14 cellular contexts compared by ENCODE assay signal in the genomic region with DNA sequence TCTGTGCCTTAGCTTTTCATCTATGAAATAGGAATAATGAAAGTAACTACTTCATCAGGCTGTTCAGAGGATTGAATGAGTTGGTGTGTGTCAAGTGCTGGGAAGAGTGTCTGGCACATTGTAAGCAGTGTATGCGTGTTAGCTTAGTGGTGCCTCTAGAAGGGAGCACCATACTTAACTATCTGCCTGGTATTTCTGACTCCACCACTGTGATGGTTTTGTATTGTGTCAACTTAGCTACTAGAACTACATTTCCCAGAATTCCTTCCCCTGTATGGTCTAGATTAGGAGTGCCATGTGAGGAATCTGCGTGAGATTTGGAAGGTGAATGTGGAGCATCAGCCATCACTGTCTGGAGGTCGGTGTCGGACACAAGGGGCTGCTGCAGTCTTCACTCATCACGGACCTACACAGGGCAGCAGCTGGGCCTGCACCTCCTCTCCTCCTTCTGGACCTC.
DNase-seq lines count a peak whose midpoint lies in the region; ATAC-seq and TF ChIP-seq lines count a peak whose summit lies in the region.
"Had no signal": no experiment of that assay in that cellular context is flagged by ENCODE, and none has a peak within 500 bp of the region (broad histone marks: within the 10 kb centered on the region; RNA-seq: fewer than 3 reads in every experiment).

No MANE protein-coding gene starts in this region.

- H3K27me3 ChIP-seq in mammary epithelial cell (ENCODE audit: insufficient read depth, low read length), result no peaks in the 10 kb centered on the region
- H3K27me3 ChIP-seq in lower lobe of right lung (ENCODE audit: low read depth), result no peaks in the 10 kb centered on the region
- H3K27me3 ChIP-seq in testis, result no peaks in the 10 kb centered on the region
- no peaks in the 10 kb centered on the region for H3K27me3 ChIP-seq in HAP-1 (ENCODE audit: low read depth)

- in situ Hi-C loops in mammary epithelial cell (cut with MboI; ENCODE audit: low sequenced_read_pairs in 2 of 2), result loop anchor here in 1 of 2 donors (25.0 kb wide), 1 partner anchor 422 kb away; no protein-coding TSS in a partner anchor
- in situ Hi-C loops in HAP-1 (cut with MboI; ENCODE audit: low sequenced_read_pairs), result loop anchor here (10.0 kb wide), 1 partner anchor 186 kb away; no protein-coding TSS in a partner anchor

- H3K9me3 ChIP-seq in mammary epithelial cell (replicated peaks; ENCODE audit: insufficient read depth, low read length) (no peaks in the 10 kb centered on the region), lower lobe of right lung (no peaks in the 10 kb centered on the region), testis (no peaks in the 10 kb centered on the region), HAP-1 (no peaks in the 10 kb centered on the region)

- CTCF ChIA-PET in mammary epithelial cell (lab: Charles Lee; ENCODE audit: low non-redundant PET), result no interaction called here

- peak overlapping the region; percentile 77 for H3K27ac ChIP-seq in mammary epithelial cell (ENCODE audit: insufficient read depth, low read depth, low read length)
- peak overlapping the region; percentile 67 for H3K27ac ChIP-seq in lower lobe of right lung
- peak overlapping the region; percentile 0 to 73 for H3K27ac ChIP-seq in testis

- H3K36me3 ChIP-seq in mammary epithelial cell (ENCODE audit: insufficient read depth, low read length), result no peaks in the 10 kb centered on the region
- H3K36me3 ChIP-seq in lower lobe of right lung, result no peaks in the 10 kb centered on the region
- H3K36me3 ChIP-seq in testis (ENCODE audit: low read depth, missing control alignments), result no peaks in the 10 kb centered on the region
- H3K36me3 ChIP-seq in HAP-1 (replicated peaks), result no peaks in the 10 kb centered on the region

- H3K4me2 ChIP-seq in mammary epithelial cell (ENCODE audit: insufficient read depth, low read depth, low read length), result no peak overlapping the region

- no peak overlapping the region for H2AFZ ChIP-seq in mammary epithelial cell (ENCODE audit: low read depth, low read length)

- intact Hi-C loops in mammary epithelial cell (cut with micrococcal nuclease), result no loop called here
- intact Hi-C loops in lower lobe of right lung (cut with DNase I), result no loop called here
- intact Hi-C loops in testis (cut with DNase I; ENCODE audit: low total_unique reads), result no loop called here

- peak; percentile 32 for DNase-seq in NCI-H2029 (lab: John Stamatoyannopoulos, UW)
- no peak for DNase-seq in mammary epithelial cell
- no peak for DNase-seq in lower lobe of right lung
- no peak for DNase-seq in testis
- no peak for DNase-seq in HAP-1 (ENCODE audit: low spot score in 2 of 2)
- no peak for DNase-seq in cerebellar cortex (ENCODE audit: low spot score)
- DNase-seq in activated T-cell treated with anti-CD3 and anti-CD28 coated beads, Interleukin-2, amount 50 U/mL, for 1 hour, result no peak
- DNase-seq in NCI-H748 treated with DMSO at 0.1 percent for 48 hours (lab: John Stamatoyannopoulos, UW), result no peak
- DNase-seq: activated CD4-positive, alpha-beta T cell treated with anti-CD3 and anti-CD28 coated beads, Interleukin-2, amount 10 ng/mL, durations not matched to agents 24 days and 14 days; activated naive CD8-positive, alpha-beta T cell treated with anti-CD3 and anti-CD28 coated beads, Interleukin-2, amount 10 ng/mL, durations not matched to agents 7 days and 5 days; left cardiac atrium; SHP77 treated with DMSO at 0.1 percent for 48 hours had no signal

- ATAC-seq in lower lobe of right lung, result peak in 1 of 2 donors; percentile 25
- ATAC-seq: esophagus mucosa, GM12878, left cardiac atrium had no signal

- dilution Hi-C loops in mammary epithelial cell (cut with HindIII; ENCODE audit: low sequenced_read_pairs), result no loop called here

- H3K9ac ChIP-seq in mammary epithelial cell (ENCODE audit: insufficient read depth, low read length), result no peak overlapping the region

- BruUV-seq in mammary epithelial cell (replicated peaks; lab: Mats Ljungman, UMichigan), result no TSS peak

- peaks cover 27% of the 10 kb centered on the region for H3K4me1 ChIP-seq in mammary epithelial cell (ENCODE audit: insufficient read depth, low read length)
- peaks cover 39% of the 10 kb centered on the region for H3K4me1 ChIP-seq in lower lobe of right lung
- peaks cover 15% of the 10 kb centered on the region for H3K4me1 ChIP-seq in testis
- no peaks in the 10 kb centered on the region for H3K4me1 ChIP-seq in HAP-1

- no peak for TF ChIP-seq POLR2A in testis (IDR thresholded peaks at IDR 0.05)

- H4K20me1 ChIP-seq in mammary epithelial cell (ENCODE audit: insufficient read depth, low read length), result no peaks in the 10 kb centered on the region

- H3K79me2 ChIP-seq in mammary epithelial cell (ENCODE audit: insufficient read depth, low read length), result no peaks in the 10 kb centered on the region

- TF ChIP-seq CTCF in mammary epithelial cell (conservative IDR thresholded peaks at IDR 0.05 in 1 of 2, IDR thresholded peaks at IDR 0.05 in 1 of 2; ENCODE audit: extremely low read depth in 1 of 2, insufficient read depth in 1 of 2, low read depth in 1 of 2, low read length in 2 of 2), result no peak
- TF ChIP-seq CTCF in lower lobe of right lung (IDR thresholded peaks at IDR 0.05), result no peak
- no peak for TF ChIP-seq CTCF in testis (IDR thresholded peaks at IDR 0.05)

- 89% methylated on average over 5 of the region's 5 CpGs for WGBS in mammary epithelial cell (ENCODE audit: low coverage, missing lambda C conversion rate)
- 96 to 98% methylated on average over 5 of the region's 5 CpGs for WGBS in testis, 2 donors

- H3K4me3 ChIP-seq in mammary epithelial cell (replicated peaks in 1 of 3; ENCODE audit: insufficient read depth in 1 of 3, low read depth in 2 of 3, low read length in 3 of 3) (no peak overlapping the region), lower lobe of right lung (no peak overlapping the region), testis (no peak overlapping the region), HAP-1 (no peak overlapping the region)
- H3K4me3 ChIP-seq: GM12878 had no signal
